Comparison of ENCODE assay signal across 18 cellular contexts in the genomic region with DNA sequence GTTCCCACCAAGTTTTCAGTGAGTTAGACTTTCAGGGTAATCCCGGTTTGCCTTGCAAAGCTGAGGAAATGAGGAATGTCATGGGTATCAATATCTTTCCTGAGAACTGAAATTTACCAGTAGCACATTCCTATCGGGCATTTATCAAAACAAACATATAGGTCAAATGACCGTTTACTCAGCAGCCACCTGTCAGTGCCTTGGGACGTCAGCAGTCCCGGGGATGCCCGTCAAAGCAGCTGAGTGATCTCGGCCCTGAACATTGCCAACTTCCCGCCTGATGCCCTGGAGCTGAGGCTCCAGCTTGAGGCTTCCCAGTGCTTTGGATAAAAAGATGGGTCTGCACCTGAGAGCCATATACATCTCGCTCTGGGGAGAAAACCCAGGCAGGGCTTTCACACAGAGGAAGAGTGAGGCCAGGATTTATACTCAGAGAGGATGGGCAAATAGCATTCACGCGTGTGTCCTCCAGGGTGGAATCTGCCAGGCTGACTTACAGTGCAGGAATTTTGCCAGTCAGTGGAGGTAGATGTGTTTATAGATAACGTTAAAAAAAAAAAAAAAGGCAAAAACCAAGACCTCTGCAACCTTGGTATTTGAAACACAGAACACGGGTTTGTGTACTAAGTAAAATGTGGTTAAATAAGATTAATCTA.
DNase-seq lines count a peak whose midpoint lies in the region; ATAC-seq, FAIRE-seq and TF ChIP-seq lines count a peak whose summit lies in the region.
"Had no signal": no experiment of that assay in that cellular context is flagged by ENCODE, and none has a peak within 500 bp of the region (broad histone marks: within the 10 kb centered on the region; RNA-seq: fewer than 3 reads in every experiment).

No MANE protein-coding gene starts in this region.

- no peaks in the 10 kb centered on the region for H3K36me3 ChIP-seq in SK-N-SH (replicated peaks in 1 of 2; ENCODE audit: control insufficient read depth in 1 of 2, insufficient read depth in 2 of 2, low read length in 1 of 2)
- no peaks in the 10 kb centered on the region for H3K36me3 ChIP-seq in OCI-LY7 (ENCODE audit: insufficient read depth, low read length)
- H3K36me3 ChIP-seq in vagina: no peaks in the 10 kb centered on the region
- H3K36me3 ChIP-seq: gastroesophageal sphincter, right atrium auricular region, tibial nerve had no signal

- CTCF ChIA-PET in A549 (lab: Yijun Ruan, JAX): interaction anchor here (1.1 to 1.5 kb wide), 2 partner anchors 293 to 312 kb away, joined by 4 read pairs; no protein-coding TSS in a partner anchor
- CTCF ChIA-PET in SK-N-SH (lab: Yijun Ruan, JAX): interaction anchor here (0.8 to 2.0 kb wide), 6 partner anchors 11 to 332 kb away, joined by 3 to 6 read pairs (median 4); no protein-coding TSS in a partner anchor
- CTCF ChIA-PET in OCI-LY7 (lab: Charles Lee; ENCODE audit: unreplicated experiment): no interaction called here

- H3K9me3 ChIP-seq in A549: peaks cover 5% of the 10 kb centered on the region; the same call in 1 of the 3 replicates
- no peaks in the 10 kb centered on the region for H3K9me3 ChIP-seq in SK-N-SH
- no peaks in the 10 kb centered on the region for H3K9me3 ChIP-seq in OCI-LY7 (ENCODE audit: low read length)
- H3K9me3 ChIP-seq in vagina: no peaks in the 10 kb centered on the region
- H3K9me3 ChIP-seq: body of pancreas, gastroesophageal sphincter, right atrium auricular region, tibial nerve had no signal

- TF ChIP-seq POLR2A in A549 (IDR thresholded peaks at IDR 0.05; ENCODE audit: low read length): no peak
- no peak for TF ChIP-seq POLR2A in vagina (IDR thresholded peaks at IDR 0.05)

- POLR2A ChIA-PET in A549 (lab: Yijun Ruan, JAX) (no interaction called here), SK-N-SH (lab: Yijun Ruan, JAX) (interaction anchor here (0.5 to 1.2 kb wide), 3 partner anchors 22 to 299 kb away, joined by 3 to 5 read pairs (median 3); no protein-coding TSS in a partner anchor), OCI-LY7 (lab: Charles Lee) (no interaction called here)

- H3F3A ChIP-seq in SK-N-SH (replicated peaks; ENCODE audit: insufficient read depth): no peaks in the 10 kb centered on the region

- peak; percentile 38 to 82 for DNase-seq in A549 (ENCODE audit: low read depth in 1 of 2, low spot score in 1 of 2)
- peak; percentile 11 for DNase-seq in HPDE6-E6E7 (ENCODE audit: extremely low spot score)
- DNase-seq in SK-N-SH: peak; percentile 47
- DNase-seq in kidney tubule cell (ENCODE audit: low spot score): peak; percentile 60
- DNase-seq in OCI-LY7 (ENCODE audit: low spot score): no peak
- no peak for DNase-seq in caudate nucleus (lab: John Stamatoyannopoulos, UW)
- DNase-seq in vagina (ENCODE audit: extremely low spot score in 2 of 2): no peak
- DNase-seq: activated naive CD4-positive, alpha-beta T cell; body of pancreas; effector memory CD8-positive, alpha-beta T cell; GF-D8; islet precursor cell; natural killer cell; NK-92 treated with Interleukin-12 subunit alpha and Interleukin-12 subunit beta, amount 100 ng/mL, for 24 hours had no signal

- H4K20me1 ChIP-seq in SK-N-SH (ENCODE audit: insufficient read depth) (no peaks in the 10 kb centered on the region), OCI-LY7 (ENCODE audit: insufficient read depth, low read length) (no peaks in the 10 kb centered on the region)

- H2AFZ ChIP-seq in SK-N-SH (ENCODE audit: low read depth): no peak overlapping the region
- H2AFZ ChIP-seq in OCI-LY7 (ENCODE audit: low read length): no peak overlapping the region

- H3K4me1 ChIP-seq in A549 (peaks cover 48% of the 10 kb centered on the region), SK-N-SH (ENCODE audit: control insufficient read depth in 1 of 2, insufficient read depth in 2 of 2, low read depth in 1 of 2, low read length in 1 of 2) (peaks cover 9 to 45% of the 10 kb centered on the region in 2 experiments; a peak in 3 of 4 replicates), OCI-LY7 (ENCODE audit: insufficient read depth, low read length, poor library complexity, severe bottlenecking) (no peaks in the 10 kb centered on the region), vagina (no peaks in the 10 kb centered on the region)
- H3K4me1 ChIP-seq: body of pancreas, tibial nerve had no signal

- H3K4me3 ChIP-seq in A549 (no peak overlapping the region), SK-N-SH (ENCODE audit: low read depth in 2 of 2, low read length in 1 of 2) (no peak overlapping the region), OCI-LY7 (ENCODE audit: low read depth, low read length, poor library complexity, severe bottlenecking) (no peak overlapping the region), vagina (no peak overlapping the region)
- H3K4me3 ChIP-seq: body of pancreas, gastroesophageal sphincter, right atrium auricular region, tibial nerve had no signal

- BruUV-seq in OCI-LY7 (replicated peaks; lab: Mats Ljungman, UMichigan): no TSS peak

- H3K79me2 ChIP-seq in SK-N-SH (ENCODE audit: insufficient read depth) (no peaks in the 10 kb centered on the region), OCI-LY7 (ENCODE audit: insufficient read depth, low read depth, low read length) (no peaks in the 10 kb centered on the region)

- no peak overlapping the region for H3K9ac ChIP-seq in SK-N-SH

- H3K27me3 ChIP-seq in SK-N-SH (ENCODE audit: insufficient read depth) (no peaks in the 10 kb centered on the region), vagina (no peaks in the 10 kb centered on the region)
- H3K27me3 ChIP-seq: right atrium auricular region, tibial nerve had no signal

- intact Hi-C loops in OCI-LY7 (cut with micrococcal nuclease; ENCODE audit: unreplicated experiment) (no loop called here), vagina (cut with DNase I) (no loop called here)

- ATAC-seq in A549 (peak; percentile 62 to 80; a peak in 5 of 6 replicates), GM21529 (IDR thresholded peaks at IDR 0.05; ENCODE audit: unreplicated experiment) (no peak)
- ATAC-seq: body of pancreas; effector memory CD8-positive, alpha-beta T cell; gastroesophageal sphincter; natural killer cell had no signal

- peak overlapping the region; percentile 86 to 90 for H3K27ac ChIP-seq in A549
- peak overlapping the region in 1 of 2 experiments; percentile 95; a peak in 2 of 4 replicates for H3K27ac ChIP-seq in SK-N-SH (ENCODE audit: low read depth in 2 of 2, low read length in 1 of 2)
- no peak overlapping the region for H3K27ac ChIP-seq in OCI-LY7 (ENCODE audit: low read depth, low read length, poor library complexity, severe bottlenecking)
- no peak overlapping the region for H3K27ac ChIP-seq in caudate nucleus (ENCODE audit: low read depth, low read length)
- H3K27ac ChIP-seq in vagina: no peak overlapping the region
- H3K27ac ChIP-seq: body of pancreas, gastroesophageal sphincter, tibial nerve had no signal

- TF ChIP-seq CTCF in A549 (IDR thresholded peaks at IDR 0.05) (no peak), SK-N-SH (IDR thresholded peaks at IDR 0.05) (no peak), OCI-LY7 (conservative IDR thresholded peaks at IDR 0.05; ENCODE audit: low read length) (no peak), vagina (IDR thresholded peaks at IDR 0.05) (no peak)

- TF ChIP-seq EP300 in A549 (IDR thresholded peaks at IDR 0.05) (peak; percentile 54 to 57; a peak in 2 of 5 replicates), SK-N-SH (IDR thresholded peaks at IDR 0.05; ENCODE audit: borderline replicate concordance in 1 of 2, low read depth in 1 of 2, low read length in 1 of 2) (0 out of 4 replicates have a peak, but pooled peaks of 1 of the 2 experiments have one; percentile 28)

- H3K9me2 ChIP-seq in SK-N-SH (no peaks in the 10 kb centered on the region), OCI-LY7 (ENCODE audit: insufficient read depth, low read length) (no peaks in the 10 kb centered on the region)

- WGBS in A549 (ENCODE audit: missing lambda C conversion rate): 3% methylated on average over 13 of the region's 13 CpGs
- WGBS in SK-N-SH (ENCODE audit: low lambda C conversion rate): 44% methylated on average over 8 of the region's 13 CpGs

- no peak for FAIRE-seq in A549 (lab: Jason Lieb, UNC)

- H3K4me2 ChIP-seq in A549 (peak overlapping the region; percentile 65), SK-N-SH (peak overlapping the region; percentile 0; the same call in 1 of the 2 replicates), OCI-LY7 (ENCODE audit: low read length) (no peak overlapping the region)

- no peak for TF ChIP-seq RAD21 in A549 (conservative IDR thresholded peaks at IDR 0.05 in 1 of 2, IDR thresholded peaks at IDR 0.05 in 1 of 2)
- TF ChIP-seq RAD21 in SK-N-SH (IDR thresholded peaks at IDR 0.05; ENCODE audit: low read length): no peak

TF ChIP-seq in A549, 52 proteins besides CTCF, POLR2A, EP300 and RAD21 (continues in another document):
- TF ChIP-seq GATA3 (IDR thresholded peaks at IDR 0.05; ENCODE audit: borderline replicate concordance): peak; percentile 89
- TF ChIP-seq SMC3 (IDR thresholded peaks at IDR 0.05): no peak
- TF ChIP-seq HOXB5 (CRISPR knock-in tag; IDR thresholded peaks at IDR 0.05): no peak
- peak; percentile 69 for TF ChIP-seq MAX (IDR thresholded peaks at IDR 0.05)
- TF ChIP-seq, protein P1, sequence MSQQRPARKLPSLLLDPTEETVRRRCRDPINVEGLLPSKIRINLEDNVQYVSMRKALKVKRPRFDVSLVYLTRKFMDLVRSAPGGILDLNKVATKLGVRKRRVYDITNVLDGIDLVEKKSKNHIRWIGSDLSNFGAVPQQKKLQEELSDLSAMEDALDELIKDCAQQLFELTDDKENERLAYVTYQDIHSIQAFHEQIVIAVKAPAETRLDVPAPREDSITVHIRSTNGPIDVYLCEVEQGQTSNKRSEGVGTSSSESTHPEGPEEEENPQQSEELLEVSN (IDR thresholded peaks at IDR 0.05; ENCODE audit: borderline replicate concordance, low read depth): peak; percentile 66; the same call in 1 of the 2 replicates

TF ChIP-seq in SK-N-SH, 30 proteins besides CTCF, POLR2A, EP300 and RAD21 (continues in another document):
- TF ChIP-seq TEAD4 (IDR thresholded peaks at IDR 0.05; ENCODE audit: borderline replicate concordance, insufficient read depth) (no peak), IRF3 (IDR thresholded peaks at IDR 0.05; ENCODE audit: low read depth, low read length) (no peak), RFX5 (IDR thresholded peaks at IDR 0.05; ENCODE audit: low read length) (no peak)

Comparison
In these comparisons a context has a peak if more than half of its experiments do, and no peak if none do; other contexts are left out.
1. DNase-seq: peak in A549 (2 of 2), HPDE6-E6E7 (single experiment), SK-N-SH (single experiment) and kidney tubule cell (single experiment); none in OCI-LY7 (single experiment), caudate nucleus (0 of 61) and vagina (0 of 2).
2. H3K27ac ChIP-seq: peak in A549 (2 of 2); none in OCI-LY7 (single experiment), caudate nucleus (single experiment) and vagina (single experiment).
3. Of the 12 proteins assayed by ChIP-seq in both A549 and SK-N-SH: peak only in A549: MAX; only in SK-N-SH: none; in both: none; in neither: 10; mixed calls (peak in some experiments, not most) for 1.